1 cellular context compared by ENCODE assay signal in the genomic region with DNA sequence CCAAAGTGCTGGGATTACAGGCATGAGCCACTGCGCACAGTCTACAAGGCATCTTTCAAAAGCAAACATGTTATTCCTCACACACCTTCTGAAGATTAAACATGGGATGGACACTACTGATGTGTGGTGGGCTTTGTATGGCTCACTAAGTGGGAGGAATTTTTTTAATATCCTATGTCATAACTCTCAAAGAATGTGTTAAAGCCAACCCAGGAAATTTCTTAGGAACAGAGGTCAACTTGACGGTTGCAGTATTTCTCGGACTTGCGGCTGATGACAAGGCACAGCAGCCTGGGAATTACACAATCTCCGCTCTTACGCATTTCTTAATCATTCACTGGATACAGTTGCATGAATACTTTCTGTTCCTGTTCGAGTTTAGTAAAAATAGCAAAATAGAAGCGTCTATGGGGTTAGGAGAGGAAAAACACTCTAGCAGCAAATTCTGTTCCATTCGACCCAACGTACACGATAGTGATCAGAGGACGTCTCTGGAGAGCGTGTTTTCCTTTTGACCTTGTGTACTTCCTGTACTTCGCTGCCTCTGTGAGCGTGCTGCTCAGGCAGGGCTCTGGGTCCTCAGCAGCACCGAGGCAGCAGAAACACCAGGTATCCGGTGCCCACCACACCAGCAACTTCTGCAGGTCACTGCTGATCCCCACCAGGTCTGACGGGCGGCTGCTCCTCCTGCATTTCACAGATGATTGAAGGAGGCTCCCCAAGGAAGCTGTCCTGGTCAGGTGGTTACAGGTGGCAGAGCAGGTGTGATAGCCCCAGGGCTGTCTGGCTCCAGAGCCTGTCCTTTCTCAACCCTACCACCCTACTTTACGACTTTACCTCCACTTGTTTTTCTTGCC.
TF ChIP-seq lines count a peak whose summit lies in the region.

No MANE protein-coding gene starts in this region.

TF ChIP-seq in HepG2, 621 proteins besides CTCF, POLR2A, EP300 and RAD21 (continued from another document and continues in another):
- TF ChIP-seq, protein P1, sequence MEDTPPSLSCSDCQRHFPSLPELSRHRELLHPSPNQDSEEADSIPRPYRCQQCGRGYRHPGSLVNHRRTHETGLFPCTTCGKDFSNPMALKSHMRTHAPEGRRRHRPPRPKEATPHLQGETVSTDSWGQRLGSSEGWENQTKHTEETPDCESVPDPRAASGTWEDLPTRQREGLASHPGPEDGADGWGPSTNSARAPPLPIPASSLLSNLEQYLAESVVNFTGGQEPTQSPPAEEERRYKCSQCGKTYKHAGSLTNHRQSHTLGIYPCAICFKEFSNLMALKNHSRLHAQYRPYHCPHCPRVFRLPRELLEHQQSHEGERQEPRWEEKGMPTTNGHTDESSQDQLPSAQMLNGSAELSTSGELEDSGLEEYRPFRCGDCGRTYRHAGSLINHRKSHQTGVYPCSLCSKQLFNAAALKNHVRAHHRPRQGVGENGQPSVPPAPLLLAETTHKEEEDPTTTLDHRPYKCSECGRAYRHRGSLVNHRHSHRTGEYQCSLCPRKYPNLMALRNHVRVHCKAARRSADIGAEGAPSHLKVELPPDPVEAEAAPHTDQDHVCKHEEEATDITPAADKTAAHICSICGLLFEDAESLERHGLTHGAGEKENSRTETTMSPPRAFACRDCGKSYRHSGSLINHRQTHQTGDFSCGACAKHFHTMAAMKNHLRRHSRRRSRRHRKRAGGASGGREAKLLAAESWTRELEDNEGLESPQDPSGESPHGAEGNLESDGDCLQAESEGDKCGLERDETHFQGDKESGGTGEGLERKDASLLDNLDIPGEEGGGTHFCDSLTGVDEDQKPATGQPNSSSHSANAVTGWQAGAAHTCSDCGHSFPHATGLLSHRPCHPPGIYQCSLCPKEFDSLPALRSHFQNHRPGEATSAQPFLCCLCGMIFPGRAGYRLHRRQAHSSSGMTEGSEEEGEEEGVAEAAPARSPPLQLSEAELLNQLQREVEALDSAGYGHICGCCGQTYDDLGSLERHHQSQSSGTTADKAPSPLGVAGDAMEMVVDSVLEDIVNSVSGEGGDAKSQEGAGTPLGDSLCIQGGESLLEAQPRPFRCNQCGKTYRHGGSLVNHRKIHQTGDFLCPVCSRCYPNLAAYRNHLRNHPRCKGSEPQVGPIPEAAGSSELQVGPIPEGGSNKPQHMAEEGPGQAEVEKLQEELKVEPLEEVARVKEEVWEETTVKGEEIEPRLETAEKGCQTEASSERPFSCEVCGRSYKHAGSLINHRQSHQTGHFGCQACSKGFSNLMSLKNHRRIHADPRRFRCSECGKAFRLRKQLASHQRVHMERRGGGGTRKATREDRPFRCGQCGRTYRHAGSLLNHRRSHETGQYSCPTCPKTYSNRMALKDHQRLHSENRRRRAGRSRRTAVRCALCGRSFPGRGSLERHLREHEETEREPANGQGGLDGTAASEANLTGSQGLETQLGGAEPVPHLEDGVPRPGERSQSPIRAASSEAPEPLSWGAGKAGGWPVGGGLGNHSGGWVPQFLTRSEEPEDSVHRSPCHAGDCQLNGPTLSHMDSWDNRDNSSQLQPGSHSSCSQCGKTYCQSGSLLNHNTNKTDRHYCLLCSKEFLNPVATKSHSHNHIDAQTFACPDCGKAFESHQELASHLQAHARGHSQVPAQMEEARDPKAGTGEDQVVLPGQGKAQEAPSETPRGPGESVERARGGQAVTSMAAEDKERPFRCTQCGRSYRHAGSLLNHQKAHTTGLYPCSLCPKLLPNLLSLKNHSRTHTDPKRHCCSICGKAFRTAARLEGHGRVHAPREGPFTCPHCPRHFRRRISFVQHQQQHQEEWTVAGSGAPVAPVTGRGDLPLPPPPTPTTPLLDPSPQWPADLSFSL (CRISPR knock-in tag; IDR thresholded peaks at IDR 0.05): peak; percentile 21; the same call in 1 of the 2 replicates
- TF ChIP-seq BRD4 (CRISPR knock-in tag; IDR thresholded peaks at IDR 0.05) (no peak), ZNF773 (CRISPR knock-in tag; IDR thresholded peaks at IDR 0.05; ENCODE audit: borderline replicate concordance) (no peak), HIVEP1 (CRISPR knock-in tag; IDR thresholded peaks at IDR 0.05) (no peak), ZNF256 (CRISPR knock-in tag; conservative IDR thresholded peaks at IDR 0.05) (no peak), MEIS1 (CRISPR knock-in tag; IDR thresholded peaks at IDR 0.05; ENCODE audit: borderline replicate concordance) (peak; percentile 25; the same call in 1 of the 2 replicates), HMG20A (CRISPR knock-in tag; IDR thresholded peaks at IDR 0.05; ENCODE audit: borderline replicate concordance) (peak; percentile 39; the same call in 1 of the 2 replicates), HCFC1 (IDR thresholded peaks at IDR 0.05; ENCODE audit: low read depth, low read length) (no peak), SP4 (CRISPR knock-in tag; IDR thresholded peaks at IDR 0.05) (0 out of 2 replicates have a peak, but pooled peaks have one; percentile 17), ZNF251 (CRISPR knock-in tag; IDR thresholded peaks at IDR 0.05) (no peak), POLR2AphosphoS2 (IDR thresholded peaks at IDR 0.05; ENCODE audit: low read depth, low read length) (no peak), ERF (CRISPR knock-in tag; IDR thresholded peaks at IDR 0.05) (no peak; the same call in 1 of the 2 replicates), FOXK1 (CRISPR knock-in tag; IDR thresholded peaks at IDR 0.05; ENCODE audit: borderline replicate concordance, low read depth) (peak; percentile 48; the same call in 1 of the 2 replicates), ZNF619 (CRISPR knock-in tag; IDR thresholded peaks at IDR 0.05) (no peak), ZMYM2 (CRISPR knock-in tag; IDR thresholded peaks at IDR 0.05) (0 out of 2 replicates have a peak, but pooled peaks have one; percentile 55), GLI4 (CRISPR knock-in tag; IDR thresholded peaks at IDR 0.05; ENCODE audit: borderline replicate concordance) (no peak), ZNF510 (CRISPR knock-in tag; IDR thresholded peaks at IDR 0.05; ENCODE audit: low read depth) (0 out of 2 replicates have a peak, but pooled peaks have one; percentile 29), STAG1 (CRISPR knock-in tag; IDR thresholded peaks at IDR 0.05) (no peak), ZNF790 (CRISPR knock-in tag; IDR thresholded peaks at IDR 0.05; ENCODE audit: borderline replicate concordance) (no peak), HNF4A (CRISPR knock-in tag; IDR thresholded peaks at IDR 0.05) (0 out of 2 replicates have a peak, but pooled peaks have one; percentile 27), FOXJ3 (CRISPR knock-in tag; IDR thresholded peaks at IDR 0.05; ENCODE audit: borderline replicate concordance) (peak; percentile 50; the same call in 1 of the 2 replicates), ZFY (CRISPR knock-in tag; IDR thresholded peaks at IDR 0.05) (no peak), ZSCAN29 (CRISPR knock-in tag; conservative IDR thresholded peaks at IDR 0.05) (no peak), ZNF614 (CRISPR knock-in tag; IDR thresholded peaks at IDR 0.05; ENCODE audit: borderline replicate concordance) (0 out of 2 replicates have a peak, but pooled peaks have one; percentile 37), ZNF496 (CRISPR knock-in tag; IDR thresholded peaks at IDR 0.05; ENCODE audit: insufficient replicate concordance) (no peak)
- TF ChIP-seq, protein P2, sequence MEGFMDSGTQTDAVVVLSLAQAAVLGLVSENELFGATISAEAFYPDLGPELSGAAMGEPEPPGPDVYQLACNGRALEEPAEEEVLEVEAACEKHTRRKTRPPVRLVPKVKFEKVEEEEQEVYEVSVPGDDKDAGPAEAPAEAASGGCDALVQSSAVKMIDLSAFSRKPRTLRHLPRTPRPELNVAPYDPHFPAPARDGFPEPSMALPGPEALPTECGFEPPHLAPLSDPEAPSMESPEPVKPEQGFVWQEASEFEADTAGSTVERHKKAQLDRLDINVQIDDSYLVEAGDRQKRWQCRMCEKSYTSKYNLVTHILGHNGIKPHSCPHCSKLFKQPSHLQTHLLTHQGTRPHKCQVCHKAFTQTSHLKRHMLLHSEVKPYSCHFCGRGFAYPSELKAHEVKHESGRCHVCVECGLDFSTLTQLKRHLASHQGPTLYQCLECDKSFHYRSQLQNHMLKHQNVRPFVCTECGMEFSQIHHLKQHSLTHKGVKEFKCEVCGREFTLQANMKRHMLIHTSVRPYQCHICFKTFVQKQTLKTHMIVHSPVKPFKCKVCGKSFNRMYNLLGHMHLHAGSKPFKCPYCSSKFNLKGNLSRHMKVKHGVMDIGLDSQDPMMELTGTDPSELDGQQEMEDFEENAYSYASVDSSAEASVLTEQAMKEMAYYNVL (CRISPR knock-in tag; IDR thresholded peaks at IDR 0.05; ENCODE audit: borderline replicate concordance): peak; percentile 58; the same call in 1 of the 2 replicates
- TF ChIP-seq, protein P3, sequence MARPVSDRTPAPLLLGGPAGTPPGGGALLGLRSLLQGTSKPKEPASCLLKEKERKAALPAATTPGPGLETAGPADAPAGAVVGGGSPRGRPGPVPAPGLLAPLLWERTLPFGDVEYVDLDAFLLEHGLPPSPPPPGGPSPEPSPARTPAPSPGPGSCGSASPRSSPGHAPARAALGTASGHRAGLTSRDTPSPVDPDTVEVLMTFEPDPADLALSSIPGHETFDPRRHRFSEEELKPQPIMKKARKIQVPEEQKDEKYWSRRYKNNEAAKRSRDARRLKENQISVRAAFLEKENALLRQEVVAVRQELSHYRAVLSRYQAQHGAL (CRISPR knock-in tag; IDR thresholded peaks at IDR 0.05; ENCODE audit: not compliant biosample characterization): no peak
- TF ChIP-seq, protein P4, sequence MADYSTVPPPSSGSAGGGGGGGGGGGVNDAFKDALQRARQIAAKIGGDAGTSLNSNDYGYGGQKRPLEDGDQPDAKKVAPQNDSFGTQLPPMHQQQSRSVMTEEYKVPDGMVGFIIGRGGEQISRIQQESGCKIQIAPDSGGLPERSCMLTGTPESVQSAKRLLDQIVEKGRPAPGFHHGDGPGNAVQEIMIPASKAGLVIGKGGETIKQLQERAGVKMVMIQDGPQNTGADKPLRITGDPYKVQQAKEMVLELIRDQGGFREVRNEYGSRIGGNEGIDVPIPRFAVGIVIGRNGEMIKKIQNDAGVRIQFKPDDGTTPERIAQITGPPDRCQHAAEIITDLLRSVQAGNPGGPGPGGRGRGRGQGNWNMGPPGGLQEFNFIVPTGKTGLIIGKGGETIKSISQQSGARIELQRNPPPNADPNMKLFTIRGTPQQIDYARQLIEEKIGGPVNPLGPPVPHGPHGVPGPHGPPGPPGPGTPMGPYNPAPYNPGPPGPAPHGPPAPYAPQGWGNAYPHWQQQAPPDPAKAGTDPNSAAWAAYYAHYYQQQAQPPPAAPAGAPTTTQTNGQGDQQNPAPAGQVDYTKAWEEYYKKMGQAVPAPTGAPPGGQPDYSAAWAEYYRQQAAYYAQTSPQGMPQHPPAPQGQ (CRISPR knock-in tag; IDR thresholded peaks at IDR 0.05; ENCODE audit: borderline replicate concordance): no peak
- TF ChIP-seq, protein P5, sequence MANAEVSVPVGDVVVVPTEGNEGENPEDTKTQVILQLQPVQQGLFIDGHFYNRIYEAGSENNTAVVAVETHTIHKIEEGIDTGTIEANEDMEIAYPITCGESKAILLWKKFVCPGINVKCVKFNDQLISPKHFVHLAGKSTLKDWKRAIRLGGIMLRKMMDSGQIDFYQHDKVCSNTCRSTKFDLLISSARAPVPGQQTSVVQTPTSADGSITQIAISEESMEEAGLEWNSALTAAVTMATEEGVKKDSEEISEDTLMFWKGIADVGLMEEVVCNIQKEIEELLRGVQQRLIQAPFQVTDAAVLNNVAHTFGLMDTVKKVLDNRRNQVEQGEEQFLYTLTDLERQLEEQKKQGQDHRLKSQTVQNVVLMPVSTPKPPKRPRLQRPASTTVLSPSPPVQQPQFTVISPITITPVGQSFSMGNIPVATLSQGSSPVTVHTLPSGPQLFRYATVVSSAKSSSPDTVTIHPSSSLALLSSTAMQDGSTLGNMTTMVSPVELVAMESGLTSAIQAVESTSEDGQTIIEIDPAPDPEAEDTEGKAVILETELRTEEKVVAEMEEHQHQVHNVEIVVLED (CRISPR knock-in tag; IDR thresholded peaks at IDR 0.05; ENCODE audit: borderline replicate concordance): no peak
- TF ChIP-seq, protein P6, sequence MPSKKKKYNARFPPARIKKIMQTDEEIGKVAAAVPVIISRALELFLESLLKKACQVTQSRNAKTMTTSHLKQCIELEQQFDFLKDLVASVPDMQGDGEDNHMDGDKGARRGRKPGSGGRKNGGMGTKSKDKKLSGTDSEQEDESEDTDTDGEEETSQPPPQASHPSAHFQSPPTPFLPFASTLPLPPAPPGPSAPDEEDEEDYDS (CRISPR knock-in tag; IDR thresholded peaks at IDR 0.05): no peak
- TF ChIP-seq, protein P7, sequence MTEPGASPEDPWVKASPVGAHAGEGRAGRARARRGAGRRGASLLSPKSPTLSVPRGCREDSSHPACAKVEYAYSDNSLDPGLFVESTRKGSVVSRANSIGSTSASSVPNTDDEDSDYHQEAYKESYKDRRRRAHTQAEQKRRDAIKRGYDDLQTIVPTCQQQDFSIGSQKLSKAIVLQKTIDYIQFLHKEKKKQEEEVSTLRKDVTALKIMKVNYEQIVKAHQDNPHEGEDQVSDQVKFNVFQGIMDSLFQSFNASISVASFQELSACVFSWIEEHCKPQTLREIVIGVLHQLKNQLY (CRISPR knock-in tag; IDR thresholded peaks at IDR 0.05): 0 out of 2 replicates have a peak, but pooled peaks have one; percentile 24
- TF ChIP-seq, protein P8, sequence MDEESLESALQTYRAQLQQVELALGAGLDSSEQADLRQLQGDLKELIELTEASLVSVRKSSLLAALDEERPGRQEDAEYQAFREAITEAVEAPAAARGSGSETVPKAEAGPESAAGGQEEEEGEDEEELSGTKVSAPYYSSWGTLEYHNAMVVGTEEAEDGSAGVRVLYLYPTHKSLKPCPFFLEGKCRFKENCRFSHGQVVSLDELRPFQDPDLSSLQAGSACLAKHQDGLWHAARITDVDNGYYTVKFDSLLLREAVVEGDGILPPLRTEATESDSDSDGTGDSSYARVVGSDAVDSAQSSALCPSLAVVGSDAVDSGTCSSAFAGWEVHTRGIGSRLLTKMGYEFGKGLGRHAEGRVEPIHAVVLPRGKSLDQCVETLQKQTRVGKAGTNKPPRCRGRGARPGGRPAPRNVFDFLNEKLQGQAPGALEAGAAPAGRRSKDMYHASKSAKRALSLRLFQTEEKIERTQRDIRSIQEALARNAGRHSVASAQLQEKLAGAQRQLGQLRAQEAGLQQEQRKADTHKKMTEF (CRISPR knock-in tag; IDR thresholded peaks at IDR 0.05): peak; percentile 50; the same call in 1 of the 2 replicates
- TF ChIP-seq, protein P9, sequence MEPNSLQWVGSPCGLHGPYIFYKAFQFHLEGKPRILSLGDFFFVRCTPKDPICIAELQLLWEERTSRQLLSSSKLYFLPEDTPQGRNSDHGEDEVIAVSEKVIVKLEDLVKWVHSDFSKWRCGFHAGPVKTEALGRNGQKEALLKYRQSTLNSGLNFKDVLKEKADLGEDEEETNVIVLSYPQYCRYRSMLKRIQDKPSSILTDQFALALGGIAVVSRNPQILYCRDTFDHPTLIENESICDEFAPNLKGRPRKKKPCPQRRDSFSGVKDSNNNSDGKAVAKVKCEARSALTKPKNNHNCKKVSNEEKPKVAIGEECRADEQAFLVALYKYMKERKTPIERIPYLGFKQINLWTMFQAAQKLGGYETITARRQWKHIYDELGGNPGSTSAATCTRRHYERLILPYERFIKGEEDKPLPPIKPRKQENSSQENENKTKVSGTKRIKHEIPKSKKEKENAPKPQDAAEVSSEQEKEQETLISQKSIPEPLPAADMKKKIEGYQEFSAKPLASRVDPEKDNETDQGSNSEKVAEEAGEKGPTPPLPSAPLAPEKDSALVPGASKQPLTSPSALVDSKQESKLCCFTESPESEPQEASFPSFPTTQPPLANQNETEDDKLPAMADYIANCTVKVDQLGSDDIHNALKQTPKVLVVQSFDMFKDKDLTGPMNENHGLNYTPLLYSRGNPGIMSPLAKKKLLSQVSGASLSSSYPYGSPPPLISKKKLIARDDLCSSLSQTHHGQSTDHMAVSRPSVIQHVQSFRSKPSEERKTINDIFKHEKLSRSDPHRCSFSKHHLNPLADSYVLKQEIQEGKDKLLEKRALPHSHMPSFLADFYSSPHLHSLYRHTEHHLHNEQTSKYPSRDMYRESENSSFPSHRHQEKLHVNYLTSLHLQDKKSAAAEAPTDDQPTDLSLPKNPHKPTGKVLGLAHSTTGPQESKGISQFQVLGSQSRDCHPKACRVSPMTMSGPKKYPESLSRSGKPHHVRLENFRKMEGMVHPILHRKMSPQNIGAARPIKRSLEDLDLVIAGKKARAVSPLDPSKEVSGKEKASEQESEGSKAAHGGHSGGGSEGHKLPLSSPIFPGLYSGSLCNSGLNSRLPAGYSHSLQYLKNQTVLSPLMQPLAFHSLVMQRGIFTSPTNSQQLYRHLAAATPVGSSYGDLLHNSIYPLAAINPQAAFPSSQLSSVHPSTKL (CRISPR knock-in tag; IDR thresholded peaks at IDR 0.05): peak; percentile 70
